ENCODE assay signal across 9 cellular contexts in the genomic region with DNA sequence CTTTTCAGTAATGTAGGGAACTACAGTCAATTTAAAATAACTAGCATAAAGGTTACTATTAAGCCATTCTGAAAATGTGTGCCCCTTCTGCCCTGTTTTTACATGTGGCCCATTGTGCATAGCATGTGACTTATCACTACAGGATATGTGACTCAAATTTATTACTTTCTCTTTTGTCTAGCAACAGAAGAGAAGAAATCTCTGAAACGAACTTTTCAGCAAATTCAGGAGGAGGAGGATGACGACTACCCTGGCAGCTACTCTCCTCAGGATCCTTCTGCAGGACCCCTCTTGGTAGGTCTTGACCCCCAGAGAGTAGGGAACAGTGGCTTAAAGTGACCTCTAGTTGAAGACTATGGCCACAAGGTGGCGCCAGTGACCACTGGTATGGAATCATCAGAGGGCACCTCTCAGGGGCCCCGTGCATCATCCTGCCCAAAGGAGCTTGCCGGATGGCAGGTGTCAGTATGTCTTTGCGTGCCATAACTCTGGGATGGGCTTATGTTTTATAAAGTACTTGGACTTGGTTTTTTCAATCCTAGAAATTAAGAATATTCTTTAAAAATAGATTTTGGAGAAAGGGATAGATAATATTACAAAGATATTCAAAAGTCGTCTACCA. TPM values are rescaled to one million over a fixed set of nuclear protein-coding genes. Genes with fewer than 3 reads are reported as not detected.
DNase-seq lines count a peak whose midpoint lies in the region; ATAC-seq and TF ChIP-seq lines count a peak whose summit lies in the region.
"Had no signal": no experiment of that assay in that cellular context is flagged by ENCODE, and none has a peak within 500 bp of the region (broad histone marks: within the 10 kb centered on the region; RNA-seq: fewer than 3 reads in every experiment).

No MANE protein-coding gene starts in this region.

- no peaks in the 10 kb centered on the region for H3K9me2 ChIP-seq in OCI-LY7 (ENCODE audit: insufficient read depth, low read length)

- peaks cover 88% of the 10 kb centered on the region for H3K36me3 ChIP-seq in OCI-LY7 (ENCODE audit: insufficient read depth, low read length)

- peak; percentile 96 for TF ChIP-seq CTCF in OCI-LY7 (conservative IDR thresholded peaks at IDR 0.05; ENCODE audit: low read length)

- BruUV-seq in OCI-LY7 (replicated peaks; lab: Mats Ljungman, UMichigan): no TSS peak

- H3K4me3 Mint-ChIP-seq in naive B cell: no peak overlapping the region
- no peak overlapping the region for H3K4me3 Mint-ChIP-seq in stimulated activated memory B cell treated with anti-CD40 and anti-IgM and Interleukin-4, amounts not matched to agents 10 μg/mL and 1 μg/mL and 100 μg/mL, for 72 hours

- H3K27ac Mint-ChIP-seq in naive B cell: peak overlapping the region; percentile 2 to 85 (median 52)
- H3K27ac Mint-ChIP-seq in stimulated activated memory B cell treated with anti-CD40 and anti-IgM and Interleukin-4, amounts not matched to agents 10 μg/mL and 1 μg/mL and 100 μg/mL, for 72 hours: peak overlapping the region; percentile 58

- no peak overlapping the region for H3K4me3 ChIP-seq in OCI-LY7 (ENCODE audit: low read depth, low read length, poor library complexity, severe bottlenecking)
- H3K4me3 ChIP-seq: skin epidermis had no signal

- peaks cover 8 to 16% (median 15%) of the 10 kb centered on the region in 3 donors for H3K4me1 Mint-ChIP-seq in naive B cell
- peaks cover 14% of the 10 kb centered on the region for H3K4me1 Mint-ChIP-seq in stimulated activated memory B cell treated with anti-CD40 and anti-IgM and Interleukin-4, amounts not matched to agents 10 μg/mL and 1 μg/mL and 100 μg/mL, for 72 hours

- no peaks in the 10 kb centered on the region for H3K27me3 Mint-ChIP-seq in naive B cell
- no peaks in the 10 kb centered on the region for H3K27me3 Mint-ChIP-seq in stimulated activated memory B cell treated with anti-CD40 and anti-IgM and Interleukin-4, amounts not matched to agents 10 μg/mL and 1 μg/mL and 100 μg/mL, for 72 hours

- DNase-seq in DMS 273 (lab: John Stamatoyannopoulos, UW; ENCODE audit: unreplicated experiment): peak; percentile 92
- no peak for DNase-seq in DMS 273 treated with DMSO at 0.1 percent for 48 hours (lab: John Stamatoyannopoulos, UW)
- peak; percentile 63 for DNase-seq in HuH-7.5 (ENCODE audit: low spot score)
- DNase-seq in OCI-LY7 (ENCODE audit: low spot score): peak; percentile 86
- peak; percentile 77 for DNase-seq in activated T-cell treated with anti-CD3 and anti-CD28 coated beads for 1 hour (ENCODE audit: low read depth)
- peak; percentile 70 for DNase-seq in naive B cell

- H4K20me1 ChIP-seq in OCI-LY7 (ENCODE audit: insufficient read depth, low read length): no peaks in the 10 kb centered on the region

- no peak overlapping the region for H3K27ac ChIP-seq in OCI-LY7 (ENCODE audit: low read depth, low read length, poor library complexity, severe bottlenecking)
- H3K27ac ChIP-seq: skin epidermis had no signal

- H3K9me3 ChIP-seq in OCI-LY7 (ENCODE audit: low read length): no peaks in the 10 kb centered on the region

- POLR2A ChIA-PET in OCI-LY7 (lab: Charles Lee): interaction anchor here (0.6 to 0.7 kb wide), 4 partner anchors 40 to 183 kb away, joined by 4 to 5 read pairs (median 4); no protein-coding TSS in a partner anchor

- no peak overlapping the region for H3K4me2 ChIP-seq in OCI-LY7 (ENCODE audit: low read length)

- peak; percentile 78 for ATAC-seq in esophagus mucosa
- ATAC-seq in naive B cell (ENCODE audit: low read depth in 2 of 2): peak; percentile 92 to 93
- ATAC-seq in stimulated activated memory B cell treated with anti-CD40 and anti-IgM and Interleukin-4, amounts not matched to agents 10 μg/mL and 1 μg/mL and 100 μg/mL, for 72 hours: peak; percentile 85

- peaks cover 17% of the 10 kb centered on the region for H3K79me2 ChIP-seq in OCI-LY7 (ENCODE audit: insufficient read depth, low read depth, low read length)

- intact Hi-C loops in OCI-LY7 (cut with micrococcal nuclease; ENCODE audit: unreplicated experiment): loop anchor here (1.0 to 2.0 kb wide), 3 partner anchors 57 to 164 kb away; partner anchors contain the start of gene TGM2

- H2AFZ ChIP-seq in OCI-LY7 (ENCODE audit: low read length): no peak overlapping the region

- H3K9me3 Mint-ChIP-seq in naive B cell: no peaks in the 10 kb centered on the region
- no peaks in the 10 kb centered on the region for H3K9me3 Mint-ChIP-seq in stimulated activated memory B cell treated with anti-CD40 and anti-IgM and Interleukin-4, amounts not matched to agents 10 μg/mL and 1 μg/mL and 100 μg/mL, for 72 hours

- H3K4me1 ChIP-seq in OCI-LY7 (ENCODE audit: insufficient read depth, low read length, poor library complexity, severe bottlenecking): peaks cover 5% of the 10 kb centered on the region

- CTCF ChIA-PET in OCI-LY7 (lab: Charles Lee; ENCODE audit: unreplicated experiment): interaction anchor here (0.5 to 1.1 kb wide), 6 partner anchors 16 to 530 kb away, joined by 3 to 8 read pairs (median 3); partner anchors contain the start of gene BLCAP

- H3K36me3 Mint-ChIP-seq in naive B cell: peaks cover 0 to 24% of the 10 kb centered on the region in 2 donors
- H3K36me3 Mint-ChIP-seq in stimulated activated memory B cell treated with anti-CD40 and anti-IgM and Interleukin-4, amounts not matched to agents 10 μg/mL and 1 μg/mL and 100 μg/mL, for 72 hours: peaks cover 9% of the 10 kb centered on the region

RNA-seq across cellular contexts. Expression of gene RPRD1B, which starts 23.9 kb away (rescaled TPM):
- 45.6 and 52.3 TPM in 2 replicates for total RNA-seq in OCI-LY7 (2014; rRNA removed; shearing (Covaris generic))
- total RNA-seq in OCI-LY7 (2022): 67.3 and 67.9 TPM in 2 replicates
- 24.1 TPM for total RNA-seq in esophagus mucosa
- 1 to 10 TPM in 5 of 6 donors, not detected in 1; 2.8 to 4.4 (median 4.2) TPM for polyA plus RNA-seq in naive B cell (ENCODE audit: low read depth in 6 of 6)

RNA-seq across cellular contexts. Expression of gene TTI1, which starts 24.2 kb away (rescaled TPM):
- 20.2 and 22.4 TPM in 2 replicates for total RNA-seq in OCI-LY7 (2014; rRNA removed; shearing (Covaris generic))
- total RNA-seq in OCI-LY7 (2022): 26.5 and 28.7 TPM in 2 replicates
- total RNA-seq in esophagus mucosa: 8.1 TPM
- polyA plus RNA-seq in naive B cell (ENCODE audit: low read depth in 6 of 6): 10 to 100 TPM in 5 of 6 donors, 1 to 10 TPM in 1; 2.2 to 21.4 (median 16.9) TPM
